10 cellular contexts compared by ENCODE assay signal in the genomic region with DNA sequence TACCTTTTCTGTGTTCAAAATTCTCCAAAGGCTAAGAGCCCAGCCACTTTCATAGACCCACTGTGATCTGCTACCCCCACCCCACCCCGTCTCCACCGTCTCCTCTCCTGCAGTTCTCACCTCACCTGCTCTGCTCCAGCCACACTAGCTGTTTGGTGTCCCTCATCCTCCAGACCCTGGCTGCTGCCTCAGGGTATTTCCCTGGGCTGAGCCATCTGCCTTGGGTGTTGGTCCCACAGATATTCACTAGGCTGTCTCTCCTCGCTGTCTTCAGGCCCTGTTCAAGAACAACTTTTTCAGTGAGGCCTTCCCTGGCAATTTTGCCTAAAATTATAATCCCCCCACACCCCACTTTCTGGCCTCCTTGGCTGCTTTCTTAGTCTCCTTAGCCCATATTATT. TPM values are rescaled to one million over a fixed set of nuclear protein-coding genes. Genes with fewer than 3 reads are reported as not detected.
"Had no signal": no experiment of that assay in that cellular context is flagged by ENCODE, and none has a peak within 500 bp of the region (broad histone marks: within the 10 kb centered on the region; RNA-seq: fewer than 3 reads in every experiment).

No MANE protein-coding gene starts in this region.

- H3K27ac ChIP-seq: GM23248 had no signal

- H3K9ac ChIP-seq: GM23248 had no signal

- H3K4me2 ChIP-seq: GM23338 had no signal

- H2AFZ ChIP-seq: GM23248, GM23338 had no signal

- H3K4me1 ChIP-seq: HAP-1 had no signal

- H3K9me3 ChIP-seq: HAP-1 had no signal

- H3K4me3 ChIP-seq: GM23248, GM23338, HAP-1 had no signal

- ATAC-seq: GM23338, HCT116 had no signal

- DNase-seq: GM23248, GOT3, H7, H9, HCEC 1CT, HFFc6 had no signal

- H3K36me3 ChIP-seq: HAP-1 had no signal

RNA-seq across cellular contexts. Expression of a gene that starts 31.8 kb away (rescaled TPM):
- polyA plus RNA-seq: GM23248, GM23338, H1 had no signal
